ENCODE assay signal across 19 cellular contexts in genomic region chr1:37949524-37950152, GRCh38. TPM values are rescaled to one million over a fixed set of nuclear protein-coding genes. Genes with fewer than 3 reads are reported as not detected.
DNase-seq lines count a peak whose midpoint lies in the region; ATAC-seq, FAIRE-seq and TF ChIP-seq lines count a peak whose summit lies in the region.
"Had no signal": no experiment of that assay in that cellular context is flagged by ENCODE, and none has a peak within 500 bp of the region (broad histone marks: within the 10 kb centered on the region; RNA-seq: fewer than 3 reads in every experiment).

No MANE protein-coding gene starts in this region.

- H3K36me3 ChIP-seq in GM23338 (ENCODE audit: insufficient read depth): no peaks in the 10 kb centered on the region
- H3K36me3 ChIP-seq: SJCRH30 had no signal

- H3K4me3 ChIP-seq in GM23338: no peak overlapping the region
- H3K4me3 ChIP-seq: K562, SJCRH30 had no signal

- no peak for DNase-seq in GM12891 (ENCODE audit: insufficient read length, low spot score)
- no peak for DNase-seq in GM23338 (ENCODE audit: low spot score)
- DNase-seq in cerebellar cortex (ENCODE audit: low spot score): peak; percentile 85
- no peak for DNase-seq in progenitor cell of endocrine pancreas (ENCODE audit: low spot score, unreplicated experiment)
- DNase-seq in RCC 7860 (ENCODE audit: low spot score): no peak
- no peak for DNase-seq in AG08395 (ENCODE audit: low spot score)
- DNase-seq in SHP77 (lab: John Stamatoyannopoulos, UW): no peak
- DNase-seq: CD4-positive, alpha-beta T cell; DMS53; MV-4-11; NCI-H1417; NCI-H1930; NCI-H69; NK-92 treated with Interleukin-12 subunit alpha and Interleukin-12 subunit beta, amount 100 ng/mL, for 24 hours; RPMI8226; SJCRH30 had no signal

- FAIRE-seq in GM12891 (lab: Jason Lieb, UNC): peak; percentile 20
- no peak for FAIRE-seq in RCC 7860 (lab: Jason Lieb, UNC)
- FAIRE-seq: H54, K562 had no signal

- H3K4me1 Mint-ChIP-seq in GM23338: peaks cover 13% of the 10 kb centered on the region
- H3K4me1 Mint-ChIP-seq in progenitor cell of endocrine pancreas (ENCODE audit: low read depth): peaks cover 8% of the 10 kb centered on the region

- H3K79me2 ChIP-seq in GM23338 (replicated peaks; ENCODE audit: insufficient read depth): no peaks in the 10 kb centered on the region

- H3K27me3 ChIP-seq in GM23338 (ENCODE audit: insufficient read depth): no peaks in the 10 kb centered on the region
- H3K27me3 ChIP-seq: SJCRH30 had no signal

- H3K27ac ChIP-seq in GM23338 (ENCODE audit: low read depth): no peak overlapping the region
- H3K27ac ChIP-seq: SJCRH30 had no signal

- H4K20me1 ChIP-seq in GM23338 (replicated peaks; ENCODE audit: insufficient read depth): no peaks in the 10 kb centered on the region

- peaks cover 7% of the 10 kb centered on the region for H3K27me3 Mint-ChIP-seq in GM23338 (ENCODE audit: insufficient read depth, low read depth, poor library complexity)
- H3K27me3 Mint-ChIP-seq in progenitor cell of endocrine pancreas: no peaks in the 10 kb centered on the region
- H3K27me3 Mint-ChIP-seq: B cell; CD4-positive, alpha-beta T cell had no signal

- H3K9me2 ChIP-seq in GM23338 (ENCODE audit: insufficient read depth): no peaks in the 10 kb centered on the region

- no peak overlapping the region for H3K27ac Mint-ChIP-seq in GM23338
- H3K27ac Mint-ChIP-seq in progenitor cell of endocrine pancreas: peak overlapping the region; percentile 20
- H3K27ac Mint-ChIP-seq: B cell; CD4-positive, alpha-beta T cell had no signal

- no peak overlapping the region for H2AFZ ChIP-seq in GM23338

- no peak for ATAC-seq in GM23338
- ATAC-seq: K562 had no signal

- H3K36me3 Mint-ChIP-seq in GM23338 (ENCODE audit: low read depth) (no peaks in the 10 kb centered on the region; the same call in 2 of the 3 replicates), progenitor cell of endocrine pancreas (ENCODE audit: insufficient read depth) (no peaks in the 10 kb centered on the region)

- H3K9me3 Mint-ChIP-seq in GM23338: no peaks in the 10 kb centered on the region
- H3K9me3 Mint-ChIP-seq in progenitor cell of endocrine pancreas (ENCODE audit: low read depth): no peaks in the 10 kb centered on the region
- H3K9me3 Mint-ChIP-seq: CD4-positive, alpha-beta T cell had no signal

- H3F3A ChIP-seq in GM23338 (replicated peaks; ENCODE audit: low read depth): 0 out of 2 replicates have a peak, but pooled peaks cover 3% of the 10 kb centered on the region

- H3K4me3 Mint-ChIP-seq in GM23338: no peak overlapping the region
- H3K4me3 Mint-ChIP-seq in progenitor cell of endocrine pancreas (ENCODE audit: low read depth): no peak overlapping the region
- H3K4me3 Mint-ChIP-seq: B cell; CD4-positive, alpha-beta T cell had no signal

- H3K4me2 ChIP-seq in GM23338: no peak overlapping the region

- no peak for TF ChIP-seq POLR2A in GM12891 (IDR thresholded peaks at IDR 0.05; ENCODE audit: low read depth, low read length)

- peaks cover 3% of the 10 kb centered on the region; the same call in 1 of the 2 replicates for H3K4me1 ChIP-seq in GM23338 (ENCODE audit: insufficient read depth)

- TF ChIP-seq CTCF in GM23338 (conservative IDR thresholded peaks at IDR 0.05; ENCODE audit: low read depth in 2 of 2) (no peak), progenitor cell of endocrine pancreas (IDR thresholded peaks at IDR 0.05; ENCODE audit: unreplicated experiment) (no peak)

TF ChIP-seq in GM12891, 5 proteins besides CTCF, POLR2A, EP300 and RAD21:
- TF ChIP-seq POU2F2 (IDR thresholded peaks at IDR 0.05; ENCODE audit: low read depth, low read length) (no peak), SPI1 (IDR thresholded peaks at IDR 0.05; ENCODE audit: low read depth, low read length) (no peak), POLR2AphosphoS5 (IDR thresholded peaks at IDR 0.05; ENCODE audit: low read depth, low read length) (no peak)

TF ChIP-seq in GM23338, 12 proteins besides CTCF, POLR2A, EP300 and RAD21:
- no peak for TF ChIP-seq STAT1 (IDR thresholded peaks at IDR 0.05; ENCODE audit: unreplicated experiment)
- peak; percentile 36 for TF ChIP-seq REST (IDR thresholded peaks at IDR 0.05; ENCODE audit: unreplicated experiment)

RNA-seq across cellular contexts. Expression of gene INPP5B, which starts 2.8 kb away (rescaled TPM):
- polyA plus RNA-seq in GM12891 (2012; ENCODE audit: low read depth, missing spikeins): 17.5 TPM
- total RNA-seq in GM23338 (2014; rRNA removed; shearing (Covaris generic)): 19.8 and 29.1 TPM in 2 replicates
- polyA plus RNA-seq in GM23338 (2016; fragmentation: Nextera tagmentation; extraction: Ambion mirVana): 5.2 and 6.9 TPM in 2 replicates
- 21.1 and 21.9 TPM in 2 replicates for total RNA-seq in progenitor cell of endocrine pancreas

RNA-seq across cellular contexts. Expression of gene SF3A3, which starts 40.2 kb away (rescaled TPM):
- 58.8 TPM for polyA plus RNA-seq in GM12891 (2012; ENCODE audit: low read depth, missing spikeins)
- 144 and 167 TPM in 2 replicates for total RNA-seq in GM23338 (2014; rRNA removed; shearing (Covaris generic))
- polyA plus RNA-seq in GM23338 (2016; fragmentation: Nextera tagmentation; extraction: Ambion mirVana): 53.9 and 65.5 TPM in 2 replicates
- 73.8 and 77.3 TPM in 2 replicates for total RNA-seq in progenitor cell of endocrine pancreas

RNA-seq across cellular contexts. Expression of gene FHL3, which starts 55.7 kb away (rescaled TPM):
- polyA plus RNA-seq in GM12891 (2012; ENCODE audit: low read depth, missing spikeins): 13.2 TPM
- total RNA-seq in GM23338 (2014; rRNA removed; shearing (Covaris generic)): 39.5 and 49.0 TPM in 2 replicates
- 28.3 and 29.3 TPM in 2 replicates for polyA plus RNA-seq in GM23338 (2016; fragmentation: Nextera tagmentation; extraction: Ambion mirVana)
- total RNA-seq in progenitor cell of endocrine pancreas: 16.5 and 17.6 TPM in 2 replicates
